Comparison of ENCODE assay signal across 19 cellular contexts in the genomic region with DNA sequence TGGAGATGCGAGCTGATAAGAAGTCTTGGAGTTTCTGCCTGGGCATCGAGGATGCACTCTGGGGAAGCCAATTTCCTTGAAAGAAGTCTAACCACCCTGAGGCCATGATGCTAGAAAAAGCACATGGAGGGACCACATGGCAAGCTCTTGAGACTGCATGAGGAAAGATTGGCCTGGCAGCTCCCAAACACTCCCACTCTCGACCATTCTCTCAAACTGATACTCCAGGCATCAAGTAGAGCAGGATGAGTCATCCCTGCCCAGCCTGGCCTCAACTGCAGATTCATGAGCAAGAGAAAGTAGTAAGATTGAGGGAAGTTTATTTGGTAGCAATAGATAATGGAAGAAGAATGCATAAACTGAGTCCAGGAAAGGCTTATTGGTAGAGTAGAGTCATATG.
A peak's percentile ranks its signal among the peaks of the same experiment; 100 is the strongest.
DNase-seq lines count a peak whose midpoint lies in the region; ATAC-seq, FAIRE-seq and TF ChIP-seq lines count a peak whose summit lies in the region.
"Had no signal": no experiment of that assay in that cellular context is flagged by ENCODE, and none has a peak within 500 bp of the region (broad histone marks: within the 10 kb centered on the region; RNA-seq: fewer than 3 reads in every experiment).

No MANE protein-coding gene starts in this region.

- ATAC-seq in HG03469 (IDR thresholded peaks at IDR 0.05; ENCODE audit: unreplicated experiment), result no peak
- ATAC-seq: gastrocnemius medialis; lower lobe of right lung; natural killer cell treated with Interleukin-12 subunit alpha and Interleukin-12 subunit beta and Interleukin-15 and Interleukin-18, amount 100 ng/mL, for 72 hours had no signal

- H3K27me3 ChIP-seq in WERI-Rb-1 (ENCODE audit: insufficient read depth, low read depth, severe bottlenecking), result no peaks in the 10 kb centered on the region
- H3K27me3 ChIP-seq: gastrocnemius medialis had no signal

- no peak for TF ChIP-seq CTCF in cardiac fibroblast (IDR thresholded peaks at IDR 0.05; ENCODE audit: low read depth, low read length)
- TF ChIP-seq CTCF in WERI-Rb-1 (IDR thresholded peaks at IDR 0.05; ENCODE audit: low read depth, low read length), result no peak

- no peaks in the 10 kb centered on the region for H3K36me3 ChIP-seq in WERI-Rb-1
- H3K36me3 ChIP-seq: gastrocnemius medialis, lower lobe of right lung, thoracic aorta had no signal

- H3K4me3 ChIP-seq in cardiac fibroblast (replicated peaks in 1 of 2; ENCODE audit: low read depth in 2 of 2, low read length in 2 of 2) (no peak overlapping the region), WERI-Rb-1 (ENCODE audit: low read depth, low read length) (no peak overlapping the region)
- H3K4me3 ChIP-seq: gastrocnemius medialis, lower lobe of right lung, thoracic aorta had no signal

- H3K9me3 ChIP-seq in WERI-Rb-1 (ENCODE audit: severe bottlenecking), result no peaks in the 10 kb centered on the region
- H3K9me3 ChIP-seq: gastrocnemius medialis, lower lobe of right lung, thoracic aorta had no signal

- no peak overlapping the region for H3K27ac ChIP-seq in WERI-Rb-1
- H3K27ac ChIP-seq: C4-2B, gastrocnemius medialis, lower lobe of right lung, thoracic aorta had no signal

- DNase-seq in GM18507 (ENCODE audit: extremely low spot score, insufficient read length, low read depth), result no peak
- peak; percentile 93 for DNase-seq in NCI-H226
- DNase-seq in cardiac fibroblast (ENCODE audit: low read depth in 2 of 2), result peak; percentile 34 to 49
- peak; percentile 35 for DNase-seq in myocyte (ENCODE audit: low read depth)
- no peak for DNase-seq in NCI-H2107 treated with DMSO at 0.1 percent for 48 hours (lab: John Stamatoyannopoulos, UW; ENCODE audit: unreplicated experiment)
- DNase-seq in WERI-Rb-1, result no peak
- DNase-seq in NCI-H774 (lab: John Stamatoyannopoulos, UW), result no peak
- DNase-seq: activated CD4-positive, alpha-beta T cell treated with anti-CD3 and anti-CD28 coated beads for 4 hours; activated naive CD4-positive, alpha-beta T cell treated with anti-CD3 and anti-CD28 coated beads, Interleukin-2, amount 10 ng/mL, durations not matched to agents 7 days and 5 days; DND-41; gastrocnemius medialis; lower lobe of right lung; NCI-H1105; SHP77 treated with DMSO at 0.1 percent for 48 hours; stimulated activated CD4-positive, alpha-beta T cell treated with anti-CD3 and anti-CD28 coated beads, Interleukin-1b, Interleukin-23, amount 100 ng/mL, for 48 hours had no signal

- FAIRE-seq in GM18507 (lab: Jason Lieb, UNC), result peak; percentile 12

Comparison
In these comparisons a context has a peak if more than half of its experiments do, and no peak if none do; other contexts are left out.
1. DNase-seq: peak in NCI-H226 (single experiment), cardiac fibroblast (2 of 2) and myocyte (single experiment); none in GM18507 (single experiment), NCI-H2107 treated with DMSO at 0.1 percent for 48 hours (single experiment), WERI-Rb-1 (single experiment) and NCI-H774 (single experiment).